In genomic region chr2:169772651-169773050, GRCh38 we compare ENCODE assay signal across 27 cellular contexts.
"Had no signal": no experiment of that assay in that cellular context is flagged by ENCODE, and none has a peak within 500 bp of the region (broad histone marks: within the 10 kb centered on the region; RNA-seq: fewer than 3 reads in every experiment).

No MANE protein-coding gene starts in this region.

- H3K9me3 Mint-ChIP-seq: nephron; neural progenitor cell; stimulated activated effector memory CD8-positive, alpha-beta T cell treated with anti-CD3 and anti-CD28 coated beads, Interleukin-12 subunit alpha, Interleukin-12 subunit beta, amount 100 ng/mL, for 72 hours; stimulated activated naive B cell treated with anti-CD40 and anti-IgM and Interleukin-4, amounts not matched to agents 10 μg/mL and 1 μg/mL and 100 μg/mL, for 72 hours; stimulated activated naive CD8-positive, alpha-beta T cell treated with anti-CD3 and anti-CD28 coated beads, Interleukin-15, Interleukin-2, amounts not matched to agents 100 ng/mL and 50 ng/mL, for 24 hours had no signal

- H3K79me2 ChIP-seq: parathyroid adenoma had no signal

- ATAC-seq: psoas muscle; right cardiac atrium; right lobe of liver; stimulated activated effector memory CD8-positive, alpha-beta T cell treated with anti-CD3 and anti-CD28 coated beads, Interleukin-12 subunit alpha, Interleukin-12 subunit beta, amount 100 ng/mL, for 72 hours; stimulated activated naive B cell treated with anti-CD40 and anti-IgM and Interleukin-4, amounts not matched to agents 10 μg/mL and 1 μg/mL and 100 μg/mL, for 72 hours had no signal

- DNase-seq: occipital lobe; ovary; posterior cingulate gyrus; psoas muscle; right cardiac atrium; right lobe of liver; sigmoid colon; small intestine; stimulated activated CD4-positive, alpha-beta T cell treated with anti-CD3 and anti-CD28 coated beads, Interleukin-15, amount 100 ng/mL, for 24 hours; stimulated activated CD4-positive, alpha-beta T cell treated with anti-CD3 and anti-CD28 coated beads, Interleukin-2, amount 100 ng/mL, for 24 hours; stimulated activated CD4-positive, alpha-beta T cell treated with anti-CD3 and anti-CD28 coated beads, Interleukin-2, amount 100 ng/mL, for 48 hours; stimulated activated CD4-positive, alpha-beta T cell treated with anti-CD3 and anti-CD28 coated beads, Interleukin-4, amount 100 ng/mL, for 24 hours; stimulated activated naive B cell treated with anti-CD40 and anti-IgM and Interleukin-4, amounts not matched to agents 10 μg/mL and 1 μg/mL and 100 μg/mL, for 72 hours; stimulated activated naive CD4-positive, alpha-beta T cell treated with Interleukin-2 at 50 U/mL for 16 hours; stomach; thyroid gland; trophoblast cell; upper lobe of left lung had no signal

- H3K36me3 ChIP-seq: neural progenitor cell, ovary, right lobe of liver, sigmoid colon, stomach, thoracic aorta, thyroid gland, tibial nerve, upper lobe of left lung, vagina had no signal

- H3K4me3 Mint-ChIP-seq: nephron; neural progenitor cell; stimulated activated effector memory CD8-positive, alpha-beta T cell treated with anti-CD3 and anti-CD28 coated beads, Interleukin-12 subunit alpha, Interleukin-12 subunit beta, amount 100 ng/mL, for 72 hours; stimulated activated naive B cell treated with anti-CD40 and anti-IgM and Interleukin-4, amounts not matched to agents 10 μg/mL and 1 μg/mL and 100 μg/mL, for 72 hours; stimulated activated naive CD8-positive, alpha-beta T cell treated with anti-CD3 and anti-CD28 coated beads, Interleukin-15, Interleukin-2, amounts not matched to agents 100 ng/mL and 50 ng/mL, for 24 hours had no signal

- H3K27me3 Mint-ChIP-seq: progenitor cell of endocrine pancreas had no signal

- H3K27ac Mint-ChIP-seq: nephron; neural progenitor cell; progenitor cell of endocrine pancreas; stimulated activated effector memory CD8-positive, alpha-beta T cell treated with anti-CD3 and anti-CD28 coated beads, Interleukin-12 subunit alpha, Interleukin-12 subunit beta, amount 100 ng/mL, for 72 hours; stimulated activated naive B cell treated with anti-CD40 and anti-IgM and Interleukin-4, amounts not matched to agents 10 μg/mL and 1 μg/mL and 100 μg/mL, for 72 hours; stimulated activated naive CD8-positive, alpha-beta T cell treated with anti-CD3 and anti-CD28 coated beads, Interleukin-15, Interleukin-2, amounts not matched to agents 100 ng/mL and 50 ng/mL, for 24 hours had no signal

- H3K27ac ChIP-seq: neural progenitor cell, ovary, parathyroid adenoma, psoas muscle, right lobe of liver, sigmoid colon, stomach, thoracic aorta, thyroid gland, tibial nerve, upper lobe of left lung, vagina had no signal

- H3K9me3 ChIP-seq: ovary, psoas muscle, right lobe of liver, sigmoid colon, stomach, thoracic aorta, thyroid gland, tibial nerve, upper lobe of left lung, vagina had no signal

- H3K9ac ChIP-seq: neural progenitor cell, parathyroid adenoma had no signal

- H3K4me3 ChIP-seq: neural progenitor cell, ovary, psoas muscle, right lobe of liver, sigmoid colon, stomach, thoracic aorta, thyroid gland, tibial nerve, upper lobe of left lung, vagina had no signal

- H3K4me2 ChIP-seq: neural progenitor cell had no signal

- H3K4me1 ChIP-seq: neural progenitor cell, psoas muscle, right lobe of liver had no signal

- H3K36me3 Mint-ChIP-seq: stimulated activated effector memory CD8-positive, alpha-beta T cell treated with anti-CD3 and anti-CD28 coated beads, Interleukin-12 subunit alpha, Interleukin-12 subunit beta, amount 100 ng/mL, for 72 hours; stimulated activated naive B cell treated with anti-CD40 and anti-IgM and Interleukin-4, amounts not matched to agents 10 μg/mL and 1 μg/mL and 100 μg/mL, for 72 hours had no signal

- H3K27me3 ChIP-seq: neural progenitor cell, ovary, right lobe of liver, sigmoid colon, thyroid gland, vagina had no signal

- H2AFZ ChIP-seq: neural progenitor cell, parathyroid adenoma had no signal
